1 cellular context compared by ENCODE assay signal in genomic region chr17:67378444-67379250, GRCh38.
TF ChIP-seq lines count a peak whose summit lies in the region.

No MANE protein-coding gene starts in this region.

TF ChIP-seq in HepG2, 621 proteins besides CTCF, POLR2A, EP300 and RAD21 (continued from another document and continues in another):
- no peak; the same call in 1 of the 2 replicates for TF ChIP-seq PREB (CRISPR knock-in tag; IDR thresholded peaks at IDR 0.05)
- TF ChIP-seq ZNF124 (CRISPR knock-in tag; IDR thresholded peaks at IDR 0.05), result peak; percentile 74; the same call in 1 of the 2 replicates
- TF ChIP-seq PBX3 (CRISPR knock-in tag; IDR thresholded peaks at IDR 0.05; ENCODE audit: borderline replicate concordance), result no peak
- peak; percentile 95 for TF ChIP-seq ZSCAN20 (CRISPR knock-in tag; IDR thresholded peaks at IDR 0.05; ENCODE audit: borderline replicate concordance)
- TF ChIP-seq ZNF687 (CRISPR knock-in tag; IDR thresholded peaks at IDR 0.05), result peak; percentile 80
- TF ChIP-seq PAX8 (CRISPR knock-in tag; IDR thresholded peaks at IDR 0.05; ENCODE audit: borderline replicate concordance), result 0 out of 2 replicates have a peak, but pooled peaks have one; percentile 32
- TF ChIP-seq ZFP37 (CRISPR knock-in tag; IDR thresholded peaks at IDR 0.05; ENCODE audit: borderline replicate concordance), result no peak
- TF ChIP-seq THYN1 (CRISPR knock-in tag; IDR thresholded peaks at IDR 0.05; ENCODE audit: borderline replicate concordance, low read depth), result no peak
- TF ChIP-seq FOSL2 (CRISPR knock-in tag; IDR thresholded peaks at IDR 0.05), result peak; percentile 72
- TF ChIP-seq KDM5B (CRISPR knock-in tag; IDR thresholded peaks at IDR 0.05; ENCODE audit: borderline replicate concordance), result no peak
- no peak for TF ChIP-seq CEBPG (CRISPR knock-in tag; IDR thresholded peaks at IDR 0.05)
- no peak for TF ChIP-seq HDAC2 (CRISPR knock-in tag; IDR thresholded peaks at IDR 0.05)
- no peak for TF ChIP-seq MTA1 (CRISPR knock-in tag; IDR thresholded peaks at IDR 0.05; ENCODE audit: borderline replicate concordance)
- TF ChIP-seq GLI4 (CRISPR knock-in tag; IDR thresholded peaks at IDR 0.05; ENCODE audit: borderline replicate concordance), result no peak
- no peak for TF ChIP-seq ZNF20 (CRISPR knock-in tag; IDR thresholded peaks at IDR 0.05)
- TF ChIP-seq ZNF3 (CRISPR knock-in tag; IDR thresholded peaks at IDR 0.05), result no peak
- TF ChIP-seq ATF1 (CRISPR knock-in tag; IDR thresholded peaks at IDR 0.05), result no peak
- peak; percentile 85; the same call in 1 of the 2 replicates for TF ChIP-seq DZIP1 (CRISPR knock-in tag; IDR thresholded peaks at IDR 0.05)
- TF ChIP-seq NR3C1 (CRISPR knock-in tag; IDR thresholded peaks at IDR 0.05), result no peak
- TF ChIP-seq FOXP4 (CRISPR knock-in tag; IDR thresholded peaks at IDR 0.05), result peak; percentile 43; the same call in 1 of the 2 replicates
- TF ChIP-seq ZNF879 (CRISPR knock-in tag; IDR thresholded peaks at IDR 0.05), result no peak
- 0 out of 2 replicates have a peak, but pooled peaks have one; percentile 67 for TF ChIP-seq MXD3 (CRISPR knock-in tag; IDR thresholded peaks at IDR 0.05)
- no peak for TF ChIP-seq MIER2 (CRISPR knock-in tag; IDR thresholded peaks at IDR 0.05)
- no peak for TF ChIP-seq SP140L (CRISPR knock-in tag; IDR thresholded peaks at IDR 0.05; ENCODE audit: borderline replicate concordance)
- no peak for TF ChIP-seq ZNF775 (CRISPR knock-in tag; IDR thresholded peaks at IDR 0.05; ENCODE audit: borderline replicate concordance)
- no peak for TF ChIP-seq ZNF883 (CRISPR knock-in tag; IDR thresholded peaks at IDR 0.05; ENCODE audit: not compliant biosample characterization)
- no peak; the same call in 1 of the 2 replicates for TF ChIP-seq ARID5B (CRISPR knock-in tag; IDR thresholded peaks at IDR 0.05)
- TF ChIP-seq NFE2 (CRISPR knock-in tag; IDR thresholded peaks at IDR 0.05), result no peak
- TF ChIP-seq MXD1 (CRISPR knock-in tag; IDR thresholded peaks at IDR 0.05), result peak; percentile 85
- no peak for TF ChIP-seq MBD4 (IDR thresholded peaks at IDR 0.05; ENCODE audit: borderline replicate concordance, low read length)
- TF ChIP-seq ZNF75D (CRISPR knock-in tag; IDR thresholded peaks at IDR 0.05; ENCODE audit: borderline replicate concordance), result no peak
- TF ChIP-seq ZNF580 (CRISPR knock-in tag; IDR thresholded peaks at IDR 0.05; ENCODE audit: borderline replicate concordance, low read depth), result no peak
- TF ChIP-seq FOXC1 (CRISPR knock-in tag; IDR thresholded peaks at IDR 0.05; ENCODE audit: borderline replicate concordance), result 0 out of 2 replicates have a peak, but pooled peaks have one; percentile 18
- TF ChIP-seq ZNF101 (CRISPR knock-in tag; IDR thresholded peaks at IDR 0.05; ENCODE audit: borderline replicate concordance, low read depth), result no peak
- TF ChIP-seq SATB2 (CRISPR knock-in tag; IDR thresholded peaks at IDR 0.05), result no peak
- TF ChIP-seq ZFP36L2 (CRISPR knock-in tag; IDR thresholded peaks at IDR 0.05), result no peak
- TF ChIP-seq PITX1 (CRISPR knock-in tag; IDR thresholded peaks at IDR 0.05), result no peak
- no peak for TF ChIP-seq ZBTB44 (CRISPR knock-in tag; IDR thresholded peaks at IDR 0.05)
- no peak for TF ChIP-seq LRRFIP1 (CRISPR knock-in tag; conservative IDR thresholded peaks at IDR 0.05)
